25 cellular contexts compared by ENCODE assay signal in genomic region chr11:70584786-70585545, GRCh38.
"Had no signal": no experiment of that assay in that cellular context is flagged by ENCODE, and none has a peak within 500 bp of the region (broad histone marks: within the 10 kb centered on the region; RNA-seq: fewer than 3 reads in every experiment).

No MANE protein-coding gene starts in this region.

- H3K4me1 ChIP-seq: esophagus squamous epithelium, gastrocnemius medialis, lower lobe of right lung, prostate gland, tibial artery had no signal

- H3K9me3 Mint-ChIP-seq: activated CD4-positive, alpha-beta memory T cell treated with anti-CD3 and anti-CD28 coated beads, Interleukin-2, amount 10 ng/mL, durations not matched to agents 7 days and 5 days; central memory CD8-positive, alpha-beta T cell; endodermal cell; stimulated activated effector memory CD8-positive, alpha-beta T cell treated with anti-CD3 and anti-CD28 coated beads, Interleukin-12 subunit alpha, Interleukin-12 subunit beta, amount 100 ng/mL, for 72 hours; stimulated activated naive CD8-positive, alpha-beta T cell treated with anti-CD3 and anti-CD28 coated beads, Interleukin-15, amount 100 ng/mL, for 72 hours had no signal

- H3K9me3 ChIP-seq: esophagus squamous epithelium, gastrocnemius medialis, lower lobe of right lung, mucosa of descending colon, prostate gland, tibial artery had no signal

- H3K4me1 Mint-ChIP-seq: endodermal cell had no signal

- ATAC-seq: activated CD4-positive, CD25-positive, alpha-beta regulatory T cell treated with anti-CD3 and anti-CD28 coated beads, Interleukin-2, amount 50 U/mL, for 24 hours; activated naive CD4-positive, alpha-beta T cell treated with anti-CD3 and anti-CD28 coated beads, Interleukin-2, amount 50 U/mL, for 72 hours; activated T-cell treated with anti-CD3 and anti-CD28 coated beads, Interleukin-2, amount 50 U/mL, for 72 hours; gastrocnemius medialis; left colon; lower lobe of right lung; mucosa of descending colon; stimulated activated effector memory CD8-positive, alpha-beta T cell treated with anti-CD3 and anti-CD28 coated beads, Interleukin-12 subunit alpha, Interleukin-12 subunit beta, amount 100 ng/mL, for 72 hours; stimulated activated naive CD8-positive, alpha-beta T cell treated with anti-CD3 and anti-CD28 coated beads, Interleukin-15, amount 100 ng/mL, for 72 hours; T-helper 17 cell had no signal

- DNase-seq: activated CD4-positive, alpha-beta memory T cell treated with anti-CD3 and anti-CD28 coated beads, Interleukin-2, amount 10 ng/mL, durations not matched to agents 7 days and 5 days; activated CD4-positive, alpha-beta T cell treated with anti-CD3 and anti-CD28 coated beads, Interleukin-2, amount 10 ng/mL, durations not matched to agents 24 days and 14 days; activated gamma-delta T cell treated with Interleukin-2 at 50 U/mL for 16 hours; activated T-cell treated with anti-CD3 and anti-CD28 coated beads, Interleukin-2, amount 50 U/mL, for 72 hours; cortex of kidney; endodermal cell; esophagus squamous epithelium; gastrocnemius medialis; hypothalamus; lower lobe of right lung; mesendoderm; nephron progenitor cell; stimulated activated CD4-positive, alpha-beta T cell treated with anti-CD3 and anti-CD28 coated beads, Interleukin-12 subunit alpha, Interleukin-12 subunit beta, amount 100 ng/mL, for 4 hours; stimulated activated naive CD8-positive, alpha-beta T cell treated with anti-CD3 and anti-CD28 coated beads, Interleukin-15, amount 100 ng/mL, for 72 hours; SW 1271; T-helper 17 cell had no signal

- H3K27ac Mint-ChIP-seq: activated CD4-positive, alpha-beta memory T cell treated with anti-CD3 and anti-CD28 coated beads, Interleukin-2, amount 10 ng/mL, durations not matched to agents 7 days and 5 days; activated CD4-positive, alpha-beta T cell treated with anti-CD3 and anti-CD28 coated beads, Interleukin-2, amount 10 ng/mL, durations not matched to agents 24 days and 14 days; activated naive CD4-positive, alpha-beta T cell treated with anti-CD3 and anti-CD28 coated beads, Interleukin-2, amount 50 U/mL, for 72 hours; activated T-cell treated with anti-CD3 and anti-CD28 coated beads, Interleukin-2, amount 50 U/mL, for 72 hours; endodermal cell; nephron progenitor cell; stimulated activated effector memory CD8-positive, alpha-beta T cell treated with anti-CD3 and anti-CD28 coated beads, Interleukin-12 subunit alpha, Interleukin-12 subunit beta, amount 100 ng/mL, for 72 hours; stimulated activated naive CD8-positive, alpha-beta T cell treated with anti-CD3 and anti-CD28 coated beads, Interleukin-15, amount 100 ng/mL, for 72 hours; T-helper 17 cell had no signal

- H3K27ac ChIP-seq: esophagus squamous epithelium, gastrocnemius medialis, lower lobe of right lung, prostate gland, tibial artery had no signal

- H3K27me3 ChIP-seq: esophagus squamous epithelium, gastrocnemius medialis had no signal

- H3K4me3 ChIP-seq: esophagus squamous epithelium, gastrocnemius medialis, lower lobe of right lung, mucosa of descending colon, prostate gland, tibial artery had no signal

- FAIRE-seq: urothelium cell line had no signal

- H3K36me3 ChIP-seq: esophagus squamous epithelium, gastrocnemius medialis, lower lobe of right lung, prostate gland, tibial artery had no signal

- H3K4me3 Mint-ChIP-seq: activated CD4-positive, alpha-beta memory T cell treated with anti-CD3 and anti-CD28 coated beads, Interleukin-2, amount 10 ng/mL, durations not matched to agents 7 days and 5 days; activated CD4-positive, alpha-beta T cell treated with anti-CD3 and anti-CD28 coated beads, Interleukin-2, amount 10 ng/mL, durations not matched to agents 24 days and 14 days; activated T-cell treated with anti-CD3 and anti-CD28 coated beads, Interleukin-2, amount 50 U/mL, for 72 hours; central memory CD8-positive, alpha-beta T cell; endodermal cell; nephron progenitor cell; stimulated activated effector memory CD8-positive, alpha-beta T cell treated with anti-CD3 and anti-CD28 coated beads, Interleukin-12 subunit alpha, Interleukin-12 subunit beta, amount 100 ng/mL, for 72 hours; stimulated activated naive CD8-positive, alpha-beta T cell treated with anti-CD3 and anti-CD28 coated beads, Interleukin-15, amount 100 ng/mL, for 72 hours; T-helper 17 cell had no signal

- H3K36me3 Mint-ChIP-seq: activated naive CD4-positive, alpha-beta T cell treated with anti-CD3 and anti-CD28 coated beads, Interleukin-2, amount 50 U/mL, for 72 hours; stimulated activated effector memory CD8-positive, alpha-beta T cell treated with anti-CD3 and anti-CD28 coated beads, Interleukin-12 subunit alpha, Interleukin-12 subunit beta, amount 100 ng/mL, for 72 hours had no signal
